ENCODE assay signal across 33 cellular contexts in genomic region chr15:49556437-49556836, GRCh38.
"Had no signal": no experiment of that assay in that cellular context is flagged by ENCODE, and none has a peak within 500 bp of the region (broad histone marks: within the 10 kb centered on the region; RNA-seq: fewer than 3 reads in every experiment).

No MANE protein-coding gene starts in this region.

- H3K4me2 ChIP-seq: KMS-11 had no signal

- H3K36me3 ChIP-seq: MG63 had no signal

- H3K27me3 ChIP-seq: MG63 had no signal

- DNase-seq: Kasumi-1, MG63, MM.1S, MV-4-11, NCI-H1048, NCI-H1092, NCI-H1092 treated with DMSO at 0.1 percent for 48 hours, NCI-H1105, NCI-H1105 treated with DMSO at 0.1 percent for 48 hours, NCI-H1417, NCI-H1417 treated with DMSO at 0.1 percent for 48 hours, NCI-H1436, NCI-H1436 treated with DMSO at 0.1 percent for 48 hours, NCI-H146, NCI-H1694, NCI-H1694 treated with DMSO at 0.1 percent for 48 hours, NCI-H187, NCI-H187 treated with DMSO at 0.1 percent for 48 hours, NCI-H1930, NCI-H2029, NCI-H2029 treated with DMSO at 0.1 percent for 48 hours, NCI-H2081, NCI-H2081 treated with DMSO at 0.1 percent for 48 hours, NCI-H2107, NCI-H2171, NCI-H2171 treated with DMSO at 0.1 percent for 48 hours, NCI-H2227 treated with DMSO at 0.1 percent for 48 hours, NCI-H226, NCI-H345, NCI-H446, NCI-H446 treated with DMSO at 0.1 percent for 48 hours, NCI-H510A had no signal

- H3K27ac ChIP-seq: KMS-11 had no signal

- H3K9ac ChIP-seq: KMS-11 had no signal

- H3K4me3 ChIP-seq: MG63 had no signal
